1 cellular context compared by ENCODE assay signal in the genomic region with DNA sequence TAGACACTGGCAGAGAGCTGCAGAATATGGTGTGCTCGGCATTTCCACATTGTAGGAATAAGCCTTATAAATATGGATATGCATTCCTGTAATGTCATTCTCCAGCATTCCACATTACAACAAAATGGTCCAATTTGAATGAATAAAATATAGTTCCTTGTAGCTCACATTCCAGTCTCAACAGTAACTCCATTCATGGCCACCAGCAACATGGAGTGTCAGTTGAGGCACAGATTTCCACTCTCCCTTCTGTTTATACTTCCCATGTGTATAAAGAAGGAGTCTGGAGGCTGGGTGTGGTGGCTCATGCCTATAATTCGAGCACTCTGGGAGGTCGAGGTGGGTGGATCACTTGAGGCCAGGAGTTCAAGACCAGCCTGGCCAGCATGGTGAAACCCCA.
TF ChIP-seq lines count a peak whose summit lies in the region.

No MANE protein-coding gene starts in this region.

TF ChIP-seq in IMR-90, 13 proteins besides CTCF, POLR2A, EP300 and RAD21:
- TF ChIP-seq FOS (IDR thresholded peaks at IDR 0.05; ENCODE audit: low read depth, low read length), result no peak
- TF ChIP-seq SMC3 (IDR thresholded peaks at IDR 0.05; ENCODE audit: low read depth, low read length), result no peak
- TF ChIP-seq NFE2L2 (IDR thresholded peaks at IDR 0.05; ENCODE audit: low read depth, low read length), result no peak
- TF ChIP-seq CEBPB (IDR thresholded peaks at IDR 0.05; ENCODE audit: low read depth, low read length), result no peak
- TF ChIP-seq RFX5 (IDR thresholded peaks at IDR 0.05; ENCODE audit: low read depth, low read length), result no peak
- TF ChIP-seq BHLHE40 (IDR thresholded peaks at IDR 0.05; ENCODE audit: low read depth, low read length), result no peak
- TF ChIP-seq MAFK (IDR thresholded peaks at IDR 0.05; ENCODE audit: low read depth, low read length), result no peak
- TF ChIP-seq MXI1 (IDR thresholded peaks at IDR 0.05; ENCODE audit: borderline replicate concordance, low read depth, low read length), result no peak
- no peak for TF ChIP-seq ELK1 (IDR thresholded peaks at IDR 0.05; ENCODE audit: borderline replicate concordance, low read depth, low read length)
- TF ChIP-seq MAZ (IDR thresholded peaks at IDR 0.05; ENCODE audit: borderline replicate concordance, low read depth, low read length), result no peak
- TF ChIP-seq, protein P1, sequence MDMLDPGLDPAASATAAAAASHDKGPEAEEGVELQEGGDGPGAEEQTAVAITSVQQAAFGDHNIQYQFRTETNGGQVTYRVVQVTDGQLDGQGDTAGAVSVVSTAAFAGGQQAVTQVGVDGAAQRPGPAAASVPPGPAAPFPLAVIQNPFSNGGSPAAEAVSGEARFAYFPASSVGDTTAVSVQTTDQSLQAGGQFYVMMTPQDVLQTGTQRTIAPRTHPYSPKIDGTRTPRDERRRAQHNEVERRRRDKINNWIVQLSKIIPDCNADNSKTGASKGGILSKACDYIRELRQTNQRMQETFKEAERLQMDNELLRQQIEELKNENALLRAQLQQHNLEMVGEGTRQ (IDR thresholded peaks at IDR 0.05; ENCODE audit: low read depth, low read length), result no peak
